Comparison of ENCODE assay signal across 1 cellular context in genomic region chr5:134397196-134397595, GRCh38.
TF ChIP-seq lines count a peak whose summit lies in the region.

No MANE protein-coding gene starts in this region.

TF ChIP-seq in endothelial cell of umbilical vein, 7 proteins besides CTCF, POLR2A, EP300 and RAD21:
- TF ChIP-seq GATA2 (IDR thresholded peaks at IDR 0.05; ENCODE audit: insufficient read depth, insufficient read length, low read depth, low read length) = no peak
- TF ChIP-seq MAX (IDR thresholded peaks at IDR 0.05; ENCODE audit: insufficient read depth, insufficient read length) = no peak
- TF ChIP-seq JUN (IDR thresholded peaks at IDR 0.05; ENCODE audit: borderline replicate concordance, insufficient read depth, insufficient read length, low read depth) = no peak
- TF ChIP-seq MYC (IDR thresholded peaks at IDR 0.05; ENCODE audit: low read depth, low read length) = no peak
- no peak for TF ChIP-seq FOS (IDR thresholded peaks at IDR 0.05; ENCODE audit: borderline replicate concordance, insufficient read depth, low read length)
- TF ChIP-seq POLR2AphosphoS5 (IDR thresholded peaks at IDR 0.05; ENCODE audit: insufficient read depth, low read depth, low read length) = no peak
- TF ChIP-seq EZH2 (IDR thresholded peaks at IDR 0.05; ENCODE audit: borderline replicate concordance, low read depth, low read length, severe bottlenecking) = no peak
